8 cellular contexts compared by ENCODE assay signal in genomic region chr2:172698041-172698863, GRCh38. TPM values are rescaled to one million over a fixed set of nuclear protein-coding genes. Genes with fewer than 3 reads are reported as not detected.
DNase-seq lines count a peak whose midpoint lies in the region; ATAC-seq and TF ChIP-seq lines count a peak whose summit lies in the region.

No MANE protein-coding gene starts in this region.

- H3K27me3 ChIP-seq in breast epithelium (no peaks in the 10 kb centered on the region), hepatocyte (no peaks in the 10 kb centered on the region)

- no peaks in the 10 kb centered on the region for H3K79me2 ChIP-seq in hepatocyte

- no peak for TF ChIP-seq POLR2A in breast epithelium (IDR thresholded peaks at IDR 0.05)

- no peaks in the 10 kb centered on the region for H4K20me1 ChIP-seq in hepatocyte (ENCODE audit: insufficient read depth, poor library complexity, severe bottlenecking)

- intact Hi-C loops in MCF 10A (cut with micrococcal nuclease) (no loop called here), breast epithelium (cut with DNase I; ENCODE audit: low total_unique reads) (no loop called here)

- DNase-seq in MCF 10A (ENCODE audit: unreplicated experiment): peak; percentile 85
- DNase-seq in breast epithelium (ENCODE audit: low spot score in 2 of 2): no peak
- peak; percentile 59 for DNase-seq in hepatocyte (ENCODE audit: low spot score)
- no peak for DNase-seq in NCI-H1694 (lab: John Stamatoyannopoulos, UW)
- no peak for DNase-seq in NCI-H187 (lab: John Stamatoyannopoulos, UW)

- H3K4me3 ChIP-seq in breast epithelium (no peak overlapping the region), hepatocyte (no peak overlapping the region)

- TF ChIP-seq CTCF in MCF 10A (IDR thresholded peaks at IDR 0.05; ENCODE audit: unreplicated experiment) (no peak), breast epithelium (IDR thresholded peaks at IDR 0.05) (no peak), hepatocyte (IDR thresholded peaks at IDR 0.05; ENCODE audit: poor library complexity) (no peak)

- no peaks in the 10 kb centered on the region for H3K27me3 Mint-ChIP-seq in MCF 10A (ENCODE audit: insufficient read depth, unreplicated experiment)

- no peak overlapping the region for H2AFZ ChIP-seq in hepatocyte

- no peaks in the 10 kb centered on the region for H3K9me2 ChIP-seq in hepatocyte (replicated peaks; ENCODE audit: insufficient read depth)

- POLR2A ChIA-PET in MCF 10A (lab: Yijun Ruan, JAX): interaction anchor here (0.6 to 1.7 kb wide), 4 partner anchors 21 to 142 kb away, joined by 3 to 6 read pairs (median 4); no protein-coding TSS in a partner anchor

- H3K36me3 ChIP-seq in breast epithelium (no peaks in the 10 kb centered on the region), hepatocyte (replicated peaks; ENCODE audit: insufficient read depth, low read depth) (no peaks in the 10 kb centered on the region)

- CTCF ChIA-PET in MCF 10A (lab: Yijun Ruan, JAX): interaction anchor here (0.6 to 2.3 kb wide), 5 partner anchors 13 to 323 kb away, joined by 3 to 9 read pairs (median 3); no protein-coding TSS in a partner anchor

- no peak overlapping the region for H3K4me2 ChIP-seq in hepatocyte

- H3K27ac ChIP-seq in breast epithelium: no peak overlapping the region
- peak overlapping the region; percentile 5 for H3K27ac ChIP-seq in hepatocyte

- WGBS in hepatocyte (ENCODE audit: low lambda C conversion rate, missing lambda C conversion rate): 70% methylated on average over 5 of the region's 5 CpGs

- H3K4me1 ChIP-seq in breast epithelium (no peaks in the 10 kb centered on the region), hepatocyte (ENCODE audit: insufficient read depth) (no peaks in the 10 kb centered on the region)

- H3K27ac Mint-ChIP-seq in MCF 10A (ENCODE audit: low read depth, unreplicated experiment): peak overlapping the region; percentile 1

- no peak overlapping the region for H3K4me3 Mint-ChIP-seq in MCF 10A (ENCODE audit: unreplicated experiment)

- peaks cover 23% of the 10 kb centered on the region for H3K4me1 Mint-ChIP-seq in MCF 10A (ENCODE audit: insufficient read depth, unreplicated experiment)

- H3K36me3 Mint-ChIP-seq in MCF 10A (ENCODE audit: insufficient read depth, unreplicated experiment): peaks cover 5% of the 10 kb centered on the region

- ATAC-seq in HG03064 (IDR thresholded peaks at IDR 0.05; ENCODE audit: low read depth, unreplicated experiment) (peak; percentile 85), SK-N-SH treated with all-trans-retinoic acid at 6 μM for 48 hours (peak; percentile 89), GM18519 (IDR thresholded peaks at IDR 0.05; ENCODE audit: low FRiP score, unreplicated experiment) (no peak)

- no peaks in the 10 kb centered on the region for H3K9me3 ChIP-seq in breast epithelium
- H3K9me3 ChIP-seq in hepatocyte (ENCODE audit: low read depth): no peaks in the 10 kb centered on the region

- BruUV-seq in MCF 10A (replicated peaks; lab: Mats Ljungman, UMichigan): no TSS peak

- no peaks in the 10 kb centered on the region for H3K9me3 Mint-ChIP-seq in MCF 10A (ENCODE audit: unreplicated experiment)

TF ChIP-seq in SK-N-SH treated with all-trans-retinoic acid at 6 μM for 48 hours, 23 proteins besides CTCF, POLR2A, EP300 and RAD21:
- no peak for TF ChIP-seq ZC3H10 (CRISPR knock-in tag; IDR thresholded peaks at IDR 0.05)
- TF ChIP-seq, protein P1, sequence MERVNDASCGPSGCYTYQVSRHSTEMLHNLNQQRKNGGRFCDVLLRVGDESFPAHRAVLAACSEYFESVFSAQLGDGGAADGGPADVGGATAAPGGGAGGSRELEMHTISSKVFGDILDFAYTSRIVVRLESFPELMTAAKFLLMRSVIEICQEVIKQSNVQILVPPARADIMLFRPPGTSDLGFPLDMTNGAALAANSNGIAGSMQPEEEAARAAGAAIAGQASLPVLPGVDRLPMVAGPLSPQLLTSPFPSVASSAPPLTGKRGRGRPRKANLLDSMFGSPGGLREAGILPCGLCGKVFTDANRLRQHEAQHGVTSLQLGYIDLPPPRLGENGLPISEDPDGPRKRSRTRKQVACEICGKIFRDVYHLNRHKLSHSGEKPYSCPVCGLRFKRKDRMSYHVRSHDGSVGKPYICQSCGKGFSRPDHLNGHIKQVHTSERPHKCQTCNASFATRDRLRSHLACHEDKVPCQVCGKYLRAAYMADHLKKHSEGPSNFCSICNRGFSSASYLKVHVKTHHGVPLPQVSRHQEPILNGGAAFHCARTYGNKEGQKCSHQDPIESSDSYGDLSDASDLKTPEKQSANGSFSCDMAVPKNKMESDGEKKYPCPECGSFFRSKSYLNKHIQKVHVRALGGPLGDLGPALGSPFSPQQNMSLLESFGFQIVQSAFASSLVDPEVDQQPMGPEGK (CRISPR knock-in tag; IDR thresholded peaks at IDR 0.05; ENCODE audit: borderline replicate concordance): no peak
- no peak for TF ChIP-seq ZNF8 (CRISPR knock-in tag; IDR thresholded peaks at IDR 0.05)
- TF ChIP-seq ZFP30 (CRISPR knock-in tag; IDR thresholded peaks at IDR 0.05): no peak
- TF ChIP-seq ZNF565 (CRISPR knock-in tag; conservative IDR thresholded peaks at IDR 0.05; ENCODE audit: low read depth): no peak
- no peak for TF ChIP-seq POU6F1 (CRISPR knock-in tag; IDR thresholded peaks at IDR 0.05; ENCODE audit: borderline replicate concordance, low read depth)

RNA-seq across cellular contexts. Expression of gene RAPGEF4, which starts 37.4 kb away (rescaled TPM):
- total RNA-seq in MCF 10A (2022) (0.42 TPM in 1 of 2 replicates, not detected in the other), breast epithelium (10 to 100 TPM in 2 of 3 donors, 1 to 10 TPM in 1; 7.7 to 12.8 (median 11.6) TPM), hepatocyte (1.9 and 2.0 TPM in 2 replicates)
- polyA plus RNA-seq in hepatocyte: 1.00 and 2.0 TPM in 2 replicates

Comparison
In these comparisons a context has a peak if more than half of its experiments do, and no peak if none do; other contexts are left out.
1. DNase-seq: peak in MCF 10A (single experiment) and hepatocyte (single experiment); none in breast epithelium (0 of 2), NCI-H1694 (single experiment) and NCI-H187 (0 of 2).